Comparison of ENCODE assay signal across 12 cellular contexts in the genomic region with DNA sequence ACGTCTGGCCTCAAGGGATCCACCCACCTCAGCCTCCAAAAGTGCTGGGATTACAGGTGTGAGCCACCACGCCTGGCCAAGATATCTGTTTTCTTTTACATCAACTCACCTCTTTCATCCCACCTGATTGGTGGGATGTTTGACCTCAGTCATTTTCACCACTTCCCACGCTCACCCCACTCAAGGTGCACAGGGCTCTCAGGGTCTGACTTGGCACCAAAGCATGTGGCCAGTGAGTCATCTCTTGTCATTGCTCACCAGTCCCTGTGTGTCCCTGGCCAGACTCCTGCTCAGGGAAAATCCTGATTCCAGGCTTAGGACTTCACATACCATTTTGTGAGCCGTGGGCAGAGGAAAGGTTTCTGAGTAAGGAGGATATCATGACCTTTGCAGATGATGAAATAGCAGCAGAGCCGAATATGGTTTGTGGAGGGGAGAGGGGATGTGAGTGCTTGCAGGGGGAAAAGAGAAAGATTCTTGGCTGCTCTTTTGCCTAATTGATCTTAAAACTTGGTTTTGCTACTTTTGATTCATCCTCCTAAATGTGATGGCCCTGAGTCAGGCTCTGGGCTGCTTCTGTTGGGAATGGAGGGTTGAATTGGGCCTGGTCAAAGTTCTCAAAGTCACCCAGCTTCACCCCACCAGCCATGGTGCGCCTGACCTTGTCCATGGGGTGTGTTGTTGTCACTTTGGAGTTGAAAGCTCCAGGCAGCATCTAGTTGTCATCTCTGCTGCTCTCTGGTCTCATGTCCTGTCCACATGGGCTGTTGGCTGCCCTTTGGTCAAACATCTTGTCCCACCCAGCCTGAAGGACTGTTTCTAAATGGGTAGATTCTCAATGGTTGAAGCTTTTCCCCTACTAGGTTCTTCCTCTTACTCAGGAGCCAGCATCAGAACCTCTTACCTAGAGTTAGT. TPM values are rescaled to one million over a fixed set of nuclear protein-coding genes. Genes with fewer than 3 reads are reported as not detected.
DNase-seq lines count a peak whose midpoint lies in the region; ATAC-seq and TF ChIP-seq lines count a peak whose summit lies in the region.
"Had no signal": no experiment of that assay in that cellular context is flagged by ENCODE, and none has a peak within 500 bp of the region (broad histone marks: within the 10 kb centered on the region; RNA-seq: fewer than 3 reads in every experiment).

No MANE protein-coding gene starts in this region.

- TF ChIP-seq CTCF in RWPE2 (IDR thresholded peaks at IDR 0.05; ENCODE audit: poor library complexity, severe bottlenecking): no peak
- TF ChIP-seq CTCF in fibroblast of villous mesenchyme (IDR thresholded peaks at IDR 0.05; ENCODE audit: insufficient read depth, low read depth, low read length): no peak

- H3K27ac ChIP-seq in RWPE2 (ENCODE audit: poor library complexity, severe bottlenecking): no peak overlapping the region

- H3K9me3 ChIP-seq in RWPE2 (ENCODE audit: severe bottlenecking): no peaks in the 10 kb centered on the region

- H3K4me3 ChIP-seq in RWPE2 (ENCODE audit: severe bottlenecking): no peak overlapping the region
- H3K4me3 ChIP-seq in fibroblast of villous mesenchyme (ENCODE audit: low read depth, low read length): no peak overlapping the region

- DNase-seq in A172 (ENCODE audit: low spot score) (peak; percentile 89), Daoy (ENCODE audit: low read depth) (peak; percentile 89), RWPE2 (ENCODE audit: low spot score) (no peak), fibroblast of villous mesenchyme (ENCODE audit: low read depth) (peak; percentile 33), GM19240 (ENCODE audit: insufficient read length, low spot score) (no peak), NOMO-1 treated with dmso at 0.1 percent for 144 hours (lab: John Stamatoyannopoulos, UW; ENCODE audit: unreplicated experiment) (no peak)
- DNase-seq: central memory CD4-positive, alpha-beta T cell; DMS79; head of caudate nucleus; NCI-H748 treated with DMSO at 0.1 percent for 48 hours had no signal

- H3K36me3 ChIP-seq in RWPE2 (ENCODE audit: low read depth): no peaks in the 10 kb centered on the region

- H3K27me3 ChIP-seq in RWPE2 (ENCODE audit: insufficient read depth, poor library complexity, severe bottlenecking): no peaks in the 10 kb centered on the region

- ATAC-seq in RWPE2 (ENCODE audit: low read depth) (peak; percentile 57; the same call in 2 of the 3 replicates), GM21717 (IDR thresholded peaks at IDR 0.05; ENCODE audit: unreplicated experiment) (no peak), GM21528 (IDR thresholded peaks at IDR 0.05; ENCODE audit: low FRiP score, unreplicated experiment) (no peak)

- no peaks in the 10 kb centered on the region for H3K4me1 ChIP-seq in RWPE2 (ENCODE audit: insufficient read depth, poor library complexity, severe bottlenecking)

RNA-seq across cellular contexts. Expression of gene KCNH6, which starts 6.0 kb away (rescaled TPM):
- not detected in 2 replicates for total RNA-seq in A172 (2014; rRNA removed; shearing (Covaris generic))
- total RNA-seq in Daoy (2014; rRNA removed; shearing (Covaris generic)): not detected in 2 replicates
- under 0.01 TPM in 1 of 2 replicates, not detected in the other for total RNA-seq in fibroblast of villous mesenchyme

RNA-seq across cellular contexts. Expression of gene DCAF7, which starts 33.1 kb away (rescaled TPM):
- 37.3 and 47.4 TPM in 2 replicates for total RNA-seq in A172 (2014; rRNA removed; shearing (Covaris generic))
- 29.9 and 36.7 TPM in 2 replicates for total RNA-seq in Daoy (2014; rRNA removed; shearing (Covaris generic))
- 32.9 and 52.7 TPM in 2 replicates for total RNA-seq in fibroblast of villous mesenchyme

RNA-seq across cellular contexts. Expression of gene ACE, which starts 40.3 kb away (rescaled TPM):
- total RNA-seq in A172 (2014; rRNA removed; shearing (Covaris generic)): 4.4 and 7.6 TPM in 2 replicates
- 0.29 TPM in 1 of 2 replicates, not detected in the other for total RNA-seq in Daoy (2014; rRNA removed; shearing (Covaris generic))
- total RNA-seq in fibroblast of villous mesenchyme: 1.3 and 1.7 TPM in 2 replicates

Comparison
In these comparisons a context has a peak if more than half of its experiments do, and no peak if none do; other contexts are left out.
1. DNase-seq: peak in A172 (single experiment), Daoy (single experiment) and fibroblast of villous mesenchyme (single experiment); none in RWPE2 (single experiment), GM19240 (single experiment) and NOMO-1 treated with dmso at 0.1 percent for 144 hours (single experiment).